Comparison of ENCODE assay signal across 9 cellular contexts in the genomic region with DNA sequence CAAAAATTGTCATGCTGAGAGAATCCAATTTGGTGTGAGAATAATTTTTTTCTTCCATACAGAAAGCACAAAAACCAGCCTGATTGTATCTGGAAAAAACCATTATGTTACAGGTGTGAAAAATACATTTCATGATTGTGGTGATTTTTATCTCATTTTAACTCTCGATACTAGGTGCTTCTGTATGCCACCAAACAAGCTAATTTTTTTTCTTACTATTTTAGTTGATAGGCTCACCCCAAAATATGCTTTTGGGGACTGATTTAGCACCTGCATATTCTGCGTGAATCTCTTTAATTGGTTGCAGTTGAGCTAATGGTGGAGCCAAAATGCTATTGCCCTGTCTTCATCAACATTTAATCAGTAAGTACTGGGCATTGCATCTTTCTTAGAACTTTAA. TPM values are rescaled to one million over a fixed set of nuclear protein-coding genes. Genes with fewer than 3 reads are reported as not detected.
A peak's percentile ranks its signal among the peaks of the same experiment; 100 is the strongest.
DNase-seq lines count a peak whose midpoint lies in the region; FAIRE-seq and TF ChIP-seq lines count a peak whose summit lies in the region.
"Had no signal": no experiment of that assay in that cellular context is flagged by ENCODE, and none has a peak within 500 bp of the region (broad histone marks: within the 10 kb centered on the region; RNA-seq: fewer than 3 reads in every experiment).

No MANE protein-coding gene starts in this region.

- peaks cover 19% of the 10 kb centered on the region for H3K36me3 ChIP-seq in SJCRH30
- H3K36me3 ChIP-seq in fibroblast of lung (ENCODE audit: control insufficient read depth, insufficient read depth, low read length), result no peaks in the 10 kb centered on the region
- peaks cover 6% of the 10 kb centered on the region for H3K36me3 ChIP-seq in skeletal muscle satellite cell (ENCODE audit: insufficient read depth, low read length)

- H3K4me3 ChIP-seq in SJCRH30 (peak overlapping the region; percentile 71), fibroblast of lung (replicated peaks in 1 of 4; ENCODE audit: control extremely low read depth in 1 of 4, insufficient read depth in 1 of 4, low read depth in 3 of 4, low read length in 4 of 4) (peak overlapping the region; percentile 77 to 99 (median 92)), skeletal muscle satellite cell (ENCODE audit: low read length) (peak overlapping the region; percentile 70)

- peaks cover 62% of the 10 kb centered on the region for H3K79me2 ChIP-seq in fibroblast of lung (ENCODE audit: control insufficient read depth, insufficient read depth, low read length)

- H3K4me2 ChIP-seq in fibroblast of lung (ENCODE audit: extremely low read depth, insufficient read depth, low read length), result peak overlapping the region; percentile 96
- H3K4me2 ChIP-seq in skeletal muscle satellite cell (ENCODE audit: low read length), result peak overlapping the region; percentile 80

- no peaks in the 10 kb centered on the region for H3K27me3 ChIP-seq in SJCRH30
- H3K27me3 ChIP-seq in fibroblast of lung (ENCODE audit: control insufficient read depth, insufficient read depth, low read length), result no peaks in the 10 kb centered on the region
- no peaks in the 10 kb centered on the region for H3K27me3 ChIP-seq in skeletal muscle satellite cell (ENCODE audit: control insufficient read depth, insufficient read depth, low read length)

- no peak overlapping the region for H2AFZ ChIP-seq in fibroblast of lung (ENCODE audit: low read length)

- H3K9ac ChIP-seq in fibroblast of lung (ENCODE audit: insufficient read depth, low read length), result peak overlapping the region; percentile 94
- H3K9ac ChIP-seq in skeletal muscle satellite cell (ENCODE audit: low read depth, low read length), result peak overlapping the region; percentile 100

- H3K27ac ChIP-seq in SJCRH30 (peak overlapping the region; percentile 95; the same call in 1 of the 2 replicates), fibroblast of lung (ENCODE audit: insufficient read depth, low read length) (peak overlapping the region; percentile 96)

- DNase-seq in GM19239 (ENCODE audit: insufficient read length, low spot score), result no peak
- no peak for DNase-seq in SJCRH30
- DNase-seq in fibroblast of lung (ENCODE audit: low read depth in 2 of 2), result no peak
- no peak for DNase-seq in mesenteric fat pad (ENCODE audit: low spot score)
- DNase-seq in DMS 273 treated with DMSO at 0.1 percent for 48 hours (lab: John Stamatoyannopoulos, UW), result no peak
- DNase-seq in GOT3 (lab: John Stamatoyannopoulos, UW), result no peak
- DNase-seq in SKM-1 treated with dmso at 0.1 percent for 144 hours (lab: John Stamatoyannopoulos, UW; ENCODE audit: unreplicated experiment), result no peak

- peaks cover 5% of the 10 kb centered on the region for H3K4me1 ChIP-seq in SJCRH30
- H3K4me1 ChIP-seq in fibroblast of lung (ENCODE audit: control insufficient read depth, extremely low read depth, insufficient read depth, low read length), result peaks cover 8% of the 10 kb centered on the region
- H3K4me1 ChIP-seq in skeletal muscle satellite cell (ENCODE audit: control insufficient read depth, insufficient read depth, low read length), result peaks cover 43% of the 10 kb centered on the region

- no peak for TF ChIP-seq CTCF in fibroblast of lung (conservative IDR thresholded peaks at IDR 0.05 in 1 of 2, IDR thresholded peaks at IDR 0.05 in 1 of 2; ENCODE audit: low read depth in 1 of 2, low read length in 2 of 2)

- FAIRE-seq in GM19239 (lab: Jason Lieb, UNC), result peak; percentile 40
- FAIRE-seq: colon had no signal

- H3K9me3 ChIP-seq in SJCRH30 (replicated peaks), result no peaks in the 10 kb centered on the region
- no peaks in the 10 kb centered on the region for H3K9me3 ChIP-seq in fibroblast of lung (ENCODE audit: control insufficient read depth, insufficient read depth, low read depth, low read length)
- no peaks in the 10 kb centered on the region for H3K9me3 ChIP-seq in skeletal muscle satellite cell (replicated peaks; ENCODE audit: low read length)

- no peaks in the 10 kb centered on the region for H4K20me1 ChIP-seq in fibroblast of lung (ENCODE audit: control insufficient read depth, extremely low read depth, insufficient read depth, low read length)

RNA-seq across cellular contexts. Expression of a gene that starts 1.9 kb away (rescaled TPM):
- total RNA-seq in SJCRH30 (2014; rRNA removed; shearing (Covaris generic)), result 56.8 and 77.8 TPM in 2 replicates
- total RNA-seq in fibroblast of lung (59.8 and 97.1 TPM in 2 replicates), mesenteric fat pad (53.9 TPM)
- polyA plus RNA-seq in fibroblast of lung, result 39.6 and 51.6 TPM in 2 replicates
- 14.7 and 19.4 TPM in 2 replicates for polyA plus RNA-seq in fibroblast of lung (2012)
- polyA minus RNA-seq in fibroblast of lung (ENCODE audit: low replicate concordance), result 13.7 and 20.8 TPM in 2 replicates
- total RNA-seq in skeletal muscle satellite cell (2012; rRNA removed), result 37.4 and 39.3 TPM in 2 replicates
